ENCODE assay signal across 9 cellular contexts in genomic region chr22:46084376-46084775, GRCh38.
DNase-seq lines count a peak whose midpoint lies in the region; ATAC-seq, FAIRE-seq and TF ChIP-seq lines count a peak whose summit lies in the region.
"Had no signal": no experiment of that assay in that cellular context is flagged by ENCODE, and none has a peak within 500 bp of the region (broad histone marks: within the 10 kb centered on the region; RNA-seq: fewer than 3 reads in every experiment).

No MANE protein-coding gene starts in this region.

- H4K20me1 ChIP-seq in keratinocyte (ENCODE audit: control insufficient read depth, extremely low read depth, insufficient read depth, low read length): peaks cover 15% of the 10 kb centered on the region

- DNase-seq in HS-27A (ENCODE audit: low read depth) (peak; percentile 34), brain microvascular endothelial cell (no peak), keratinocyte (ENCODE audit: low read depth, low spot score) (no peak), G401 (ENCODE audit: low spot score) (no peak), putamen (ENCODE audit: low spot score) (no peak), cortex of kidney (lab: John Stamatoyannopoulos, UW) (no peak)
- DNase-seq: NCI-H526 treated with DMSO at 0.1 percent for 48 hours had no signal

- H2AFZ ChIP-seq in keratinocyte (ENCODE audit: control insufficient read depth, low read length): no peak overlapping the region

- in situ Hi-C loops in brain microvascular endothelial cell (cut with HindIII; ENCODE audit: low pct_ligation_motif_present, low sequenced_read_pairs) (no loop called here), G401 (cut with HindIII; ENCODE audit: low sequenced_read_pairs) (no loop called here)

- H3K4me1 ChIP-seq in keratinocyte (ENCODE audit: control insufficient read depth, extremely low read depth, insufficient read depth, low read length) (peaks cover 71% of the 10 kb centered on the region), stomach smooth muscle (ENCODE audit: control insufficient read depth, insufficient read depth, low read length) (peaks cover 90% of the 10 kb centered on the region)

- H3K79me2 ChIP-seq in keratinocyte (ENCODE audit: control insufficient read depth, insufficient read depth, low read length): peaks cover 100% of the 10 kb centered on the region

- peak; percentile 29 for FAIRE-seq in keratinocyte (lab: Jason Lieb, UNC)

- peak overlapping the region; percentile 99 for H3K9ac ChIP-seq in keratinocyte (ENCODE audit: control insufficient read depth, extremely low read depth, insufficient read depth, low read length)
- peak overlapping the region in 1 of 2 donors; percentile 21 for H3K9ac ChIP-seq in stomach smooth muscle (ENCODE audit: low read length in 2 of 2)

- H3K4me3 ChIP-seq in brain microvascular endothelial cell (ENCODE audit: low read depth, low read length) (peak overlapping the region; percentile 15), keratinocyte (ENCODE audit: control insufficient read depth in 2 of 3, extremely low read depth in 1 of 3, insufficient read depth in 2 of 3, low read depth in 1 of 3, low read length in 3 of 3) (peak overlapping the region; percentile 51 to 96 (median 95)), stomach smooth muscle (ENCODE audit: low read length in 2 of 2) (peak overlapping the region; percentile 6 to 65)

- H3K36me3 ChIP-seq in brain microvascular endothelial cell (replicated peaks): peaks cover 36% of the 10 kb centered on the region
- peaks cover 13 to 53% of the 10 kb centered on the region in 2 experiments for H3K36me3 ChIP-seq in keratinocyte (ENCODE audit: control insufficient read depth in 2 of 2, extremely low read depth in 1 of 2, insufficient read depth in 2 of 2, low read length in 2 of 2)
- peaks cover 2 to 12% of the 10 kb centered on the region in 2 donors for H3K36me3 ChIP-seq in stomach smooth muscle (ENCODE audit: control insufficient read depth in 2 of 2, insufficient read depth in 2 of 2, low read length in 2 of 2)

- no peak for ATAC-seq in HG02610 (IDR thresholded peaks at IDR 0.05; ENCODE audit: unreplicated experiment)

- no peaks in the 10 kb centered on the region for H3K9me3 ChIP-seq in keratinocyte (ENCODE audit: control insufficient read depth, low read depth, low read length)
- H3K9me3 ChIP-seq in stomach smooth muscle (ENCODE audit: control insufficient read depth in 2 of 2, low read length in 2 of 2): no peaks in the 10 kb centered on the region

- TF ChIP-seq CTCF in brain microvascular endothelial cell (IDR thresholded peaks at IDR 0.05; ENCODE audit: low read depth, low read length, missing control alignments): no peak
- no peak for TF ChIP-seq CTCF in keratinocyte (optimal IDR thresholded peaks at IDR 0.05 in 1 of 3, IDR thresholded peaks at IDR 0.05 in 1 of 3, conservative IDR thresholded peaks at IDR 0.05 in 1 of 3; ENCODE audit: extremely low read depth in 1 of 3, insufficient read depth in 2 of 3, low read length in 3 of 3)

- H3K27ac ChIP-seq in brain microvascular endothelial cell (no peak overlapping the region), keratinocyte (ENCODE audit: control insufficient read depth, insufficient read depth, low read length) (peak overlapping the region; percentile 98), stomach smooth muscle (ENCODE audit: low read length) (peak overlapping the region; percentile 86)

- H3K4me2 ChIP-seq in keratinocyte (ENCODE audit: control insufficient read depth, extremely low read depth, insufficient read depth, low read depth, low read length): peak overlapping the region; percentile 81

- dilution Hi-C loops in keratinocyte (cut with MboI; ENCODE audit: extremely low pct_ligation_motif_present, low sequenced_read_pairs): no loop called here

- H3K27me3 ChIP-seq in brain microvascular endothelial cell (replicated peaks) (no peaks in the 10 kb centered on the region), keratinocyte (ENCODE audit: control insufficient read depth, extremely low read depth, insufficient read depth, low read length) (no peaks in the 10 kb centered on the region), stomach smooth muscle (ENCODE audit: control insufficient read depth in 1 of 2, insufficient read depth in 2 of 2, low read length in 2 of 2) (no peaks in the 10 kb centered on the region)

- no peaks in the 10 kb centered on the region for H3K9me1 ChIP-seq in keratinocyte (ENCODE audit: control insufficient read depth, extremely low read depth, insufficient read depth, low read length)

Comparison
In these comparisons a context has a peak if more than half of its experiments do, and no peak if none do; other contexts are left out.
1. H3K4me3 ChIP-seq: peak in every context shown above with its lines; median percentile 95 in keratinocyte; 36 in stomach smooth muscle; 15 in brain microvascular endothelial cell.